Comparison of ENCODE assay signal across 15 cellular contexts in the genomic region with DNA sequence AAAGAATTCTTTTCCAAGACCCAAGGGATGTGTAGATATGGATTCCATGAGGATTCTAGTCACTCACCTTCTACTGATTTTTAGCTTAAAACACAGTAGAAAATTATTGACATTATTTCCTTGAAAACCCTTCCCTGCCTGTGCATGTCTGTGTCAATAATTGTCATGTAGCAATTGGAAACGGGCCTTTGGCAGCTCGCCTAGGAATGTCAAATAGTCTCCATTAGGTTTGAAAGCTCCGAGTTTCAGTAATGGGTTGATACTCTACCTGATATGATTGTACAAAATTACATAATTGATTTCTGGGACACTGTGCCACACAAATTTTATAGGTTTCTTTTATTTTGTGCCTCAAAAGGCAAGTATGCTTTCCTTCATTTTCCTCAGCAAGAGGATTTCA.
A peak's percentile ranks its signal among the peaks of the same experiment; 100 is the strongest.
DNase-seq lines count a peak whose midpoint lies in the region; ATAC-seq and TF ChIP-seq lines count a peak whose summit lies in the region.
"Had no signal": no experiment of that assay in that cellular context is flagged by ENCODE, and none has a peak within 500 bp of the region (broad histone marks: within the 10 kb centered on the region; RNA-seq: fewer than 3 reads in every experiment).

No MANE protein-coding gene starts in this region.

- intact Hi-C loops in activated CD4-positive, alpha-beta T cell treated with anti-CD3 and anti-CD28 coated beads, Interleukin-2, amount 10 ng/mL, durations not matched to agents 24 days and 14 days (cut with micrococcal nuclease) = no loop called here

- H3K27ac Mint-ChIP-seq in activated CD4-positive, alpha-beta T cell treated with anti-CD3 and anti-CD28 coated beads, Interleukin-2, amount 10 ng/mL, durations not matched to agents 24 days and 14 days = no peak overlapping the region
- H3K27ac Mint-ChIP-seq: endodermal cell had no signal

- H3K4me3 Mint-ChIP-seq in activated CD4-positive, alpha-beta T cell treated with anti-CD3 and anti-CD28 coated beads, Interleukin-2, amount 10 ng/mL, durations not matched to agents 24 days and 14 days = no peak overlapping the region
- H3K4me3 Mint-ChIP-seq: endodermal cell had no signal

- peaks cover 4% of the 10 kb centered on the region for H3K9me3 Mint-ChIP-seq in activated CD4-positive, alpha-beta T cell treated with anti-CD3 and anti-CD28 coated beads, Interleukin-2, amount 10 ng/mL, durations not matched to agents 24 days and 14 days
- H3K9me3 Mint-ChIP-seq: endodermal cell had no signal

- no peak for ATAC-seq in SK-N-SH treated with all-trans-retinoic acid at 6 μM for 48 hours

- no peaks in the 10 kb centered on the region for H3K27me3 Mint-ChIP-seq in activated CD4-positive, alpha-beta T cell treated with anti-CD3 and anti-CD28 coated beads, Interleukin-2, amount 10 ng/mL, durations not matched to agents 24 days and 14 days

- H3K36me3 Mint-ChIP-seq in activated CD4-positive, alpha-beta T cell treated with anti-CD3 and anti-CD28 coated beads, Interleukin-2, amount 10 ng/mL, durations not matched to agents 24 days and 14 days (ENCODE audit: low read depth) = no peaks in the 10 kb centered on the region

- H3K4me1 Mint-ChIP-seq in activated CD4-positive, alpha-beta T cell treated with anti-CD3 and anti-CD28 coated beads, Interleukin-2, amount 10 ng/mL, durations not matched to agents 24 days and 14 days = no peaks in the 10 kb centered on the region
- H3K4me1 Mint-ChIP-seq: endodermal cell had no signal

- DNase-seq in NCI-H1417 (lab: John Stamatoyannopoulos, UW) = peak in 2 of 3 experiments; percentile 23 to 70
- no peak for DNase-seq in NCI-H1417 treated with DMSO at 0.1 percent for 48 hours (lab: John Stamatoyannopoulos, UW)
- DNase-seq in NCI-H2107 treated with DMSO at 0.1 percent for 48 hours (lab: John Stamatoyannopoulos, UW; ENCODE audit: unreplicated experiment) = peak; percentile 38
- no peak for DNase-seq in activated CD4-positive, alpha-beta T cell treated with anti-CD3 and anti-CD28 coated beads, Interleukin-2, amount 10 ng/mL, durations not matched to agents 24 days and 14 days
- DNase-seq in A172 (ENCODE audit: low spot score) = no peak
- no peak for DNase-seq in COLO829 (ENCODE audit: low spot score)
- no peak for DNase-seq in cerebellum (ENCODE audit: low spot score)
- DNase-seq: 8988T; activated effector memory CD4-positive, alpha-beta T cell treated with anti-CD3 and anti-CD28 coated beads, Interleukin-2, amount 50 U/mL, for 16 hours; cerebellar nuclear complex; endodermal cell; NCI-H187; SIG-M5; transverse colon had no signal

TF ChIP-seq in SK-N-SH treated with all-trans-retinoic acid at 6 μM for 48 hours, 23 proteins besides CTCF, POLR2A, EP300 and RAD21:
- 0 out of 2 replicates have a peak, but pooled peaks have one; percentile 22 for TF ChIP-seq TSHZ2 (CRISPR knock-in tag; IDR thresholded peaks at IDR 0.05)
- TF ChIP-seq SNAI2 (CRISPR knock-in tag; IDR thresholded peaks at IDR 0.05) = no peak
- TF ChIP-seq PPARA (CRISPR knock-in tag; IDR thresholded peaks at IDR 0.05; ENCODE audit: borderline replicate concordance) = no peak
- TF ChIP-seq ZNF70 (CRISPR knock-in tag; IDR thresholded peaks at IDR 0.05) = no peak
- TF ChIP-seq CSDC2 (CRISPR knock-in tag; IDR thresholded peaks at IDR 0.05) = no peak
- TF ChIP-seq GLIS3 (CRISPR knock-in tag; IDR thresholded peaks at IDR 0.05) = no peak
- TF ChIP-seq ZNF8 (CRISPR knock-in tag; IDR thresholded peaks at IDR 0.05) = no peak
- TF ChIP-seq CSRNP3 (CRISPR knock-in tag; IDR thresholded peaks at IDR 0.05) = no peak
- TF ChIP-seq TOX (CRISPR knock-in tag; IDR thresholded peaks at IDR 0.05; ENCODE audit: borderline replicate concordance) = no peak
- peak; percentile 70 for TF ChIP-seq ISL1 (CRISPR knock-in tag; IDR thresholded peaks at IDR 0.05)
- no peak for TF ChIP-seq ZNF565 (CRISPR knock-in tag; conservative IDR thresholded peaks at IDR 0.05; ENCODE audit: low read depth)
- TF ChIP-seq TCF4 (CRISPR knock-in tag; IDR thresholded peaks at IDR 0.05; ENCODE audit: borderline replicate concordance) = no peak
- TF ChIP-seq POU6F1 (CRISPR knock-in tag; IDR thresholded peaks at IDR 0.05; ENCODE audit: borderline replicate concordance, low read depth) = no peak

Comparison
In these comparisons a context has a peak if more than half of its experiments do, and no peak if none do; other contexts are left out.
1. DNase-seq: peak in NCI-H1417 (2 of 3) and NCI-H2107 treated with DMSO at 0.1 percent for 48 hours (single experiment); none in NCI-H1417 treated with DMSO at 0.1 percent for 48 hours (single experiment), activated CD4-positive, alpha-beta T cell treated with anti-CD3 and anti-CD28 coated beads, Interleukin-2, amount 10 ng/mL, durations not matched to agents 24 days and 14 days (single experiment), A172 (single experiment), COLO829 (single experiment) and cerebellum (single experiment).